In the genomic region with DNA sequence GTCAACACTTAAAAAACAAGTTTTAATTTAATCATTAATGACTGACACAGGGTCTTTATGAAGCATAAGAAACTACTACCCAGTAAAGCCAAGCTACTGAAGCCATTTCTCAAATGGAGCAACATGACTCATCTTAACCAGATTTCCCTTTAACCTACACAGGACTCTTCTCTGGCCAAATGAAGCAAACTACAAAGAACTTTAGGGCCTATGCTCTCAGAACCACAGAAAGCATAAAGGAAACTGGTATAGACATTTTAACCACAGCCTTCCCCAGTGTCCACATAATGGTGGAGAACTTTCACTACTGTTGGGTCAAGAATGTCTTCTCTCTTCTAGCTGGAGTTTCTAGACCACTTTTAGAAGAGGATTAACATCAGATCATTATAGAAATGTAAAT, we compare ENCODE assay signal across 10 cellular contexts. TPM values are rescaled to one million over a fixed set of nuclear protein-coding genes. Genes with fewer than 3 reads are reported as not detected.
DNase-seq lines count a peak whose midpoint lies in the region; ATAC-seq and TF ChIP-seq lines count a peak whose summit lies in the region.
"Had no signal": no experiment of that assay in that cellular context is flagged by ENCODE, and none has a peak within 500 bp of the region (broad histone marks: within the 10 kb centered on the region; RNA-seq: fewer than 3 reads in every experiment).

No MANE protein-coding gene starts in this region.

- H3K9me3 Mint-ChIP-seq in activated naive CD8-positive, alpha-beta T cell treated with anti-CD3 and anti-CD28 coated beads, Interleukin-2, amount 50 U/mL, for 24 hours, result no peaks in the 10 kb centered on the region

- TF ChIP-seq POLR2A in heart left ventricle (IDR thresholded peaks at IDR 0.05), result no peak

- H3K9me3 ChIP-seq in heart left ventricle, result no peaks in the 10 kb centered on the region
- H3K9me3 ChIP-seq: right atrium auricular region had no signal

- peaks cover 0 to 84% (median 58%) of the 10 kb centered on the region in 9 donors for H3K36me3 ChIP-seq in heart left ventricle

- peaks cover 0 to 10% (median 4%) of the 10 kb centered on the region in 12 donors for H3K4me1 ChIP-seq in heart left ventricle
- H3K4me1 ChIP-seq: right atrium auricular region had no signal

- TF ChIP-seq CTCF in heart left ventricle (IDR thresholded peaks at IDR 0.05), result no peak

- H3K27ac Mint-ChIP-seq in activated naive CD8-positive, alpha-beta T cell treated with anti-CD3 and anti-CD28 coated beads, Interleukin-2, amount 50 U/mL, for 24 hours, result no peak overlapping the region

- peaks cover 47% of the 10 kb centered on the region for H3K36me3 Mint-ChIP-seq in activated naive CD8-positive, alpha-beta T cell treated with anti-CD3 and anti-CD28 coated beads, Interleukin-2, amount 50 U/mL, for 24 hours (ENCODE audit: low read depth)

- H3K4me3 Mint-ChIP-seq in activated naive CD8-positive, alpha-beta T cell treated with anti-CD3 and anti-CD28 coated beads, Interleukin-2, amount 50 U/mL, for 24 hours, result no peak overlapping the region

- no peaks in the 10 kb centered on the region for H3K27me3 Mint-ChIP-seq in activated naive CD8-positive, alpha-beta T cell treated with anti-CD3 and anti-CD28 coated beads, Interleukin-2, amount 50 U/mL, for 24 hours

- ATAC-seq in GM19455 (IDR thresholded peaks at IDR 0.05; ENCODE audit: unreplicated experiment) (peak; percentile 70), HG03097 (IDR thresholded peaks at IDR 0.05; ENCODE audit: low FRiP score, unreplicated experiment) (peak; percentile 80), GM21526 (IDR thresholded peaks at IDR 0.05; ENCODE audit: low FRiP score, unreplicated experiment) (no peak), heart left ventricle (no peak)
- ATAC-seq in activated naive CD8-positive, alpha-beta T cell treated with anti-CD3 and anti-CD28 coated beads, Interleukin-2, amount 50 U/mL, for 24 hours, result peak; percentile 79

- no peak overlapping the region for H3K27ac ChIP-seq in heart left ventricle
- H3K27ac ChIP-seq: right atrium auricular region had no signal

- H3K4me3 ChIP-seq in heart left ventricle, result no peak overlapping the region
- H3K4me3 ChIP-seq: right atrium auricular region had no signal

- DNase-seq in Daoy (ENCODE audit: low read depth) (peak; percentile 32), ureter (ENCODE audit: low spot score) (no peak), COR-L47 (lab: John Stamatoyannopoulos, UW) (no peak), heart left ventricle (no peak)
- DNase-seq in activated naive CD8-positive, alpha-beta T cell treated with anti-CD3 and anti-CD28 coated beads, Interleukin-2, amount 50 U/mL, for 24 hours, result no peak
- DNase-seq: SIG-M5 had no signal

- peaks cover 13% of the 10 kb centered on the region for H3K4me1 Mint-ChIP-seq in activated naive CD8-positive, alpha-beta T cell treated with anti-CD3 and anti-CD28 coated beads, Interleukin-2, amount 50 U/mL, for 24 hours

- intact Hi-C loops in heart left ventricle (cut with DNase I), result loop anchor here in 2 of 10 donors (5.0 to 10.0 kb wide), 2 partner anchors 52 to 59 kb away; no protein-coding TSS in a partner anchor

- H3K27me3 ChIP-seq in heart left ventricle, result no peaks in the 10 kb centered on the region
- H3K27me3 ChIP-seq: right atrium auricular region had no signal

RNA-seq across cellular contexts. Expression of a gene that starts 34.6 kb away (rescaled TPM):
- 28.1 and 29.5 TPM in 2 replicates for total RNA-seq in Daoy (2014; rRNA removed; shearing (Covaris generic))
- total RNA-seq in ureter (33.5 TPM), heart left ventricle (10 to 100 TPM; 13.5 to 26.5 (median 17.6) TPM)
- polyA plus RNA-seq in heart left ventricle, result 10 to 100 TPM; 16.2 to 20.9 TPM

RNA-seq across cellular contexts. Expression of a gene that starts 42.2 kb away (rescaled TPM):
- total RNA-seq in Daoy (2014; rRNA removed; shearing (Covaris generic)), result 3.5 and 4.7 TPM in 2 replicates
- total RNA-seq in ureter (3.8 TPM), heart left ventricle (1 to 10 TPM in 6 of 9 donors, under 1 TPM in 3; 0.93 to 2.0 (median 1.3) TPM)
- 1 to 10 TPM in 1 of 2 donors, under 1 TPM in 1; 0.69 to 1.1 TPM for polyA plus RNA-seq in heart left ventricle

RNA-seq across cellular contexts. Expression of a gene that starts 42.6 kb away (rescaled TPM):
- total RNA-seq in Daoy (2014; rRNA removed; shearing (Covaris generic)), result 15.0 and 24.1 TPM in 2 replicates
- total RNA-seq in ureter, result 50.9 TPM
- 10 to 100 TPM; 11.9 to 38.7 (median 31.8) TPM for total RNA-seq in heart left ventricle
- polyA plus RNA-seq in heart left ventricle, result 10 to 100 TPM; 12.9 to 39.5 TPM

Comparison
In these comparisons a context has a peak if more than half of its experiments do, and no peak if none do; other contexts are left out.
1. ATAC-seq: peak in GM19455 (single experiment), HG03097 (single experiment) and activated naive CD8-positive, alpha-beta T cell treated with anti-CD3 and anti-CD28 coated beads, Interleukin-2, amount 50 U/mL, for 24 hours (single experiment); none in GM21526 (single experiment) and heart left ventricle (0 of 4).